9 cellular contexts compared by ENCODE assay signal in the genomic region with DNA sequence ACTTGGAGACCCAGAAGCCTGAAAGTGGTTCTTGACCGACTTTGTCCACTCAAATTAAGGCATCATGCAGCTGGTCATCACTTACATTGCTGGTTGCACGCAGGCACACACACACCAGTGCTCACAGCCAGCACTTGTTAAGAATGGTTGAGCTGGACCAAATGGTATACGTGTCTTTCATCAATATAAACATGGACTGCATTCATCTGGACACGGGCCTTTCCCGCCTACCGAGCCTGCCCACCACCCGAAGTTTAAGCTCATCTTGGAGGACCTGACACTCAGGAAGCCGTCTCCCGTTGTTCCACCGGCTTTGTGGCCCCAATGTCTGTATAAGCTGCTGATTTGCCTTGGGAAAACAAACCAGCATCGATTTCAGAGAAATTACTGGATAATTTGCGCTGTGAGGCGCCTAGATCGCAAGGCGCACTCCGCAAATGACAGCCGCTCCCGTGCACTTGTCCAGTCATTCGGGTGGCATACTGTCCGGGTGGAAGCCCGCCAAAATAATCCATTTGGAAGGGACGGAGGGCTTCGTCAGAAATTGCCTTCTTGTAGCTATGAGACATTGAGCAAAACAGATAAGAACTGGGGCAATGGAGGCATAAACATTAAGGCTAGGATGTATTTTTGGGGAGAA. TPM values are rescaled to one million over a fixed set of nuclear protein-coding genes. Genes with fewer than 3 reads are reported as not detected.
DNase-seq lines count a peak whose midpoint lies in the region; TF ChIP-seq lines count a peak whose summit lies in the region.
"Had no signal": no experiment of that assay in that cellular context is flagged by ENCODE, and none has a peak within 500 bp of the region (broad histone marks: within the 10 kb centered on the region; RNA-seq: fewer than 3 reads in every experiment).

No MANE protein-coding gene starts in this region.

- H3K4me3 ChIP-seq in H7 (ENCODE audit: insufficient read depth, low read depth, low read length) = peak overlapping the region; percentile 85
- peak overlapping the region; percentile 91 for H3K4me3 ChIP-seq in MM.1S (ENCODE audit: low read length)
- peak overlapping the region; percentile 95 for H3K4me3 ChIP-seq in skeletal muscle cell (ENCODE audit: low read depth, low read length)

- no peak for TF ChIP-seq CTCF in MM.1S (IDR thresholded peaks at IDR 0.05; ENCODE audit: low read length)

- H3F3A ChIP-seq in MM.1S (ENCODE audit: insufficient read depth, low read length) = peaks cover 16% of the 10 kb centered on the region; the same call in 1 of the 2 replicates

- H3K9ac ChIP-seq in MM.1S (ENCODE audit: low read length) = peak overlapping the region; percentile 92

- peak overlapping the region; percentile 97 for H3K27ac Mint-ChIP-seq in activated naive CD8-positive, alpha-beta T cell treated with anti-CD3 and anti-CD28 coated beads for 36 hours

- peak; percentile 1 to 9 for DNase-seq in activated CD4-positive, alpha-beta T cell treated with anti-CD3 and anti-CD28 coated beads for 24 hours (ENCODE audit: low read depth in 2 of 2)
- DNase-seq in activated CD4-positive, alpha-beta T cell treated with anti-CD3 and anti-CD28 coated beads for 1 hour = no peak
- peak; percentile 6 for DNase-seq in H7
- peak; percentile 21 for DNase-seq in MM.1S
- no peak for DNase-seq in activated naive CD8-positive, alpha-beta T cell treated with anti-CD3 and anti-CD28 coated beads for 36 hours
- DNase-seq in hepatic stellate cell (ENCODE audit: low spot score) = peak; percentile 30
- DNase-seq in skeletal muscle cell (ENCODE audit: low read depth) = no peak
- no peak for DNase-seq in retina

- peaks cover 15% of the 10 kb centered on the region for H3K79me2 ChIP-seq in MM.1S (ENCODE audit: low read length)

- peaks cover 6% of the 10 kb centered on the region for H3K4me1 ChIP-seq in MM.1S (ENCODE audit: low read length)

- H3K4me1 Mint-ChIP-seq in activated naive CD8-positive, alpha-beta T cell treated with anti-CD3 and anti-CD28 coated beads for 36 hours = peaks cover 25% of the 10 kb centered on the region

- H3K36me3 ChIP-seq in H7 (replicated peaks; ENCODE audit: control insufficient read depth, insufficient read depth, low read length) (no peaks in the 10 kb centered on the region; the same call in 1 of the 2 replicates), MM.1S (replicated peaks; ENCODE audit: insufficient read depth, low read length) (no peaks in the 10 kb centered on the region)

- peak overlapping the region; percentile 91 for H3K4me3 Mint-ChIP-seq in activated naive CD8-positive, alpha-beta T cell treated with anti-CD3 and anti-CD28 coated beads for 36 hours

- peak overlapping the region; percentile 92 for H3K4me2 ChIP-seq in MM.1S (ENCODE audit: low read depth, low read length)

- H4K20me1 ChIP-seq in MM.1S (ENCODE audit: insufficient read depth, low read length) = no peaks in the 10 kb centered on the region

- peaks cover 3% of the 10 kb centered on the region; the same call in 1 of the 2 replicates for H3K27me3 ChIP-seq in H7 (ENCODE audit: control insufficient read depth, insufficient read depth, low read length)
- no peaks in the 10 kb centered on the region for H3K27me3 ChIP-seq in MM.1S (replicated peaks; ENCODE audit: insufficient read depth, low read length)

- no peaks in the 10 kb centered on the region for H3K27me3 Mint-ChIP-seq in activated naive CD8-positive, alpha-beta T cell treated with anti-CD3 and anti-CD28 coated beads for 36 hours

- H3K9me3 ChIP-seq in MM.1S (replicated peaks; ENCODE audit: insufficient read depth, low read length) = no peaks in the 10 kb centered on the region

- no peaks in the 10 kb centered on the region for H3K9me2 ChIP-seq in MM.1S (replicated peaks; ENCODE audit: insufficient read depth, low read length)

- peak overlapping the region; percentile 98 for H3K27ac ChIP-seq in MM.1S (ENCODE audit: low read length)

- H3K36me3 Mint-ChIP-seq in activated naive CD8-positive, alpha-beta T cell treated with anti-CD3 and anti-CD28 coated beads for 36 hours = peaks cover 33% of the 10 kb centered on the region

- H2AFZ ChIP-seq in MM.1S (ENCODE audit: low read length) = peak overlapping the region; percentile 96

- H3K9me3 Mint-ChIP-seq in activated naive CD8-positive, alpha-beta T cell treated with anti-CD3 and anti-CD28 coated beads for 36 hours = peaks cover 9% of the 10 kb centered on the region

RNA-seq across cellular contexts. Expression of gene AKAIN1, which starts 40.1 kb away (rescaled TPM):
- total RNA-seq in H7 (2014; rRNA removed; shearing (Covaris generic)) = not detected in 2 replicates
- total RNA-seq in activated naive CD8-positive, alpha-beta T cell treated with anti-CD3 and anti-CD28 coated beads for 36 hours = not detected
- total RNA-seq: lung microvascular endothelial cell had no signal

RNA-seq across cellular contexts. Expression of gene ZBTB14, which starts 58.3 kb away (rescaled TPM):
- total RNA-seq in H7 (2014; rRNA removed; shearing (Covaris generic)) = 15.1 and 19.9 TPM in 2 replicates
- 10 to 100 TPM; 22.6 to 23.8 TPM for total RNA-seq in activated naive CD8-positive, alpha-beta T cell treated with anti-CD3 and anti-CD28 coated beads for 36 hours

Comparison
In these comparisons a context has a peak if more than half of its experiments do, and no peak if none do; other contexts are left out.
1. DNase-seq: peak in activated CD4-positive, alpha-beta T cell treated with anti-CD3 and anti-CD28 coated beads for 24 hours (2 of 2), H7 (single experiment), MM.1S (single experiment) and hepatic stellate cell (single experiment); none in activated CD4-positive, alpha-beta T cell treated with anti-CD3 and anti-CD28 coated beads for 1 hour (single experiment), activated naive CD8-positive, alpha-beta T cell treated with anti-CD3 and anti-CD28 coated beads for 36 hours (single experiment), skeletal muscle cell (single experiment) and retina (single experiment).
2. Peak in every context shown above with its lines, with median percentiles within 50 percentile points of each other: H3K4me3 ChIP-seq.